Comparison of ENCODE assay signal across 1 cellular context in genomic region chr1:1543706-1544099, GRCh38.
TF ChIP-seq lines count a peak whose summit lies in the region.

No MANE protein-coding gene starts in this region.

TF ChIP-seq in SK-N-SH treated with all-trans-retinoic acid at 6 μM for 48 hours, 23 proteins besides CTCF, POLR2A, EP300 and RAD21 (continued from another document):
- TF ChIP-seq CREB5 (CRISPR knock-in tag; IDR thresholded peaks at IDR 0.05; ENCODE audit: low read depth) (no peak), ZFP30 (CRISPR knock-in tag; IDR thresholded peaks at IDR 0.05) (no peak), TSHZ2 (CRISPR knock-in tag; IDR thresholded peaks at IDR 0.05) (no peak), ESRRG (CRISPR knock-in tag; IDR thresholded peaks at IDR 0.05) (no peak), OSR1 (CRISPR knock-in tag; IDR thresholded peaks at IDR 0.05) (no peak), TCF4 (CRISPR knock-in tag; IDR thresholded peaks at IDR 0.05; ENCODE audit: borderline replicate concordance) (no peak), RARB (CRISPR knock-in tag; IDR thresholded peaks at IDR 0.05) (no peak), GLIS3 (CRISPR knock-in tag; IDR thresholded peaks at IDR 0.05) (no peak)
TF ChIP-seq in SK-N-SH treated with all-trans-retinoic acid at 6 μM for 48 hours: peak in this region for 0.
